In genomic region chr6:137432054-137432545, GRCh38 we compare ENCODE assay signal across 11 cellular contexts.
DNase-seq lines count a peak whose midpoint lies in the region; ATAC-seq and TF ChIP-seq lines count a peak whose summit lies in the region.
"Had no signal": no experiment of that assay in that cellular context is flagged by ENCODE, and none has a peak within 500 bp of the region (broad histone marks: within the 10 kb centered on the region; RNA-seq: fewer than 3 reads in every experiment).

No MANE protein-coding gene starts in this region.

- DNase-seq in DND-41 (no peak), NCI-H69 (lab: John Stamatoyannopoulos, UW) (peak; percentile 99), prostate gland (ENCODE audit: low spot score) (no peak), 8988T (no peak), NCI-H1417 treated with DMSO at 0.1 percent for 48 hours (lab: John Stamatoyannopoulos, UW) (no peak), COLO829 (ENCODE audit: low spot score) (no peak)
- DNase-seq: activated CD4-positive, alpha-beta T cell treated with anti-CD3 and anti-CD28 coated beads for 36 hours; activated effector memory CD4-positive, alpha-beta T cell treated with Interleukin-2 at 50 U/mL for 16 hours; NK-92 treated with Interleukin-12 subunit alpha and Interleukin-12 subunit beta, amount 100 ng/mL, for 24 hours had no signal

- H3K4me1 ChIP-seq in DND-41 (ENCODE audit: insufficient read depth, low read length) (peaks cover 8% of the 10 kb centered on the region), prostate gland (replicated peaks) (no peaks in the 10 kb centered on the region)

- 91% methylated on average over 4 of the region's 4 CpGs for WGBS in prostate gland

- no peak overlapping the region for H2AFZ ChIP-seq in DND-41 (ENCODE audit: low read depth, low read length)

- H3K27ac ChIP-seq in DND-41 (ENCODE audit: low read length) = no peak overlapping the region
- no peak overlapping the region for H3K27ac ChIP-seq in prostate gland

- TF ChIP-seq CTCF in DND-41 (IDR thresholded peaks at IDR 0.05; ENCODE audit: borderline replicate concordance, extremely low read depth, low read length, poor library complexity, severe bottlenecking) (no peak), prostate gland (IDR thresholded peaks at IDR 0.05) (no peak)

- H3K4me3 ChIP-seq in DND-41 (ENCODE audit: low read depth in 1 of 2, low read length in 2 of 2) = no peak overlapping the region
- no peak overlapping the region for H3K4me3 ChIP-seq in prostate gland

- no peak overlapping the region for H3K4me2 ChIP-seq in DND-41 (ENCODE audit: insufficient read depth, low read length)

- no peaks in the 10 kb centered on the region for H3K36me3 ChIP-seq in DND-41 (ENCODE audit: insufficient read depth, low read length)
- H3K36me3 ChIP-seq in prostate gland = no peaks in the 10 kb centered on the region

- H3K27me3 ChIP-seq in DND-41 (ENCODE audit: insufficient read depth, low read length, poor library complexity) (no peaks in the 10 kb centered on the region), prostate gland (replicated peaks; ENCODE audit: insufficient read depth) (no peaks in the 10 kb centered on the region)

- no peaks in the 10 kb centered on the region for H4K20me1 ChIP-seq in DND-41 (ENCODE audit: insufficient read depth, low read length)

- no peaks in the 10 kb centered on the region for H3K79me2 ChIP-seq in DND-41 (ENCODE audit: insufficient read depth, low read length)

- no peak for TF ChIP-seq POLR2A in prostate gland (IDR thresholded peaks at IDR 0.05)

- peak; percentile 71; the same call in 2 of the 3 replicates for ATAC-seq in DND-41 (ENCODE audit: insufficient read depth, low read depth)
- peak; percentile 86 for ATAC-seq in GM19397 (IDR thresholded peaks at IDR 0.05; ENCODE audit: unreplicated experiment)
- ATAC-seq in HG03066 (IDR thresholded peaks at IDR 0.05; ENCODE audit: low read depth, unreplicated experiment) = peak; percentile 67
- ATAC-seq: activated CD4-positive, alpha-beta T cell treated with anti-CD3 and anti-CD28 coated beads for 36 hours had no signal

- H3K9me3 ChIP-seq in DND-41 (ENCODE audit: insufficient read depth, low read length, severe bottlenecking) (no peaks in the 10 kb centered on the region), prostate gland (no peaks in the 10 kb centered on the region)

- H3K9ac ChIP-seq in DND-41 (ENCODE audit: low read depth, low read length) = no peak overlapping the region

- intact Hi-C loops in prostate gland (cut with DNase I) = no loop called here
